ENCODE assay signal across 10 cellular contexts in the genomic region with DNA sequence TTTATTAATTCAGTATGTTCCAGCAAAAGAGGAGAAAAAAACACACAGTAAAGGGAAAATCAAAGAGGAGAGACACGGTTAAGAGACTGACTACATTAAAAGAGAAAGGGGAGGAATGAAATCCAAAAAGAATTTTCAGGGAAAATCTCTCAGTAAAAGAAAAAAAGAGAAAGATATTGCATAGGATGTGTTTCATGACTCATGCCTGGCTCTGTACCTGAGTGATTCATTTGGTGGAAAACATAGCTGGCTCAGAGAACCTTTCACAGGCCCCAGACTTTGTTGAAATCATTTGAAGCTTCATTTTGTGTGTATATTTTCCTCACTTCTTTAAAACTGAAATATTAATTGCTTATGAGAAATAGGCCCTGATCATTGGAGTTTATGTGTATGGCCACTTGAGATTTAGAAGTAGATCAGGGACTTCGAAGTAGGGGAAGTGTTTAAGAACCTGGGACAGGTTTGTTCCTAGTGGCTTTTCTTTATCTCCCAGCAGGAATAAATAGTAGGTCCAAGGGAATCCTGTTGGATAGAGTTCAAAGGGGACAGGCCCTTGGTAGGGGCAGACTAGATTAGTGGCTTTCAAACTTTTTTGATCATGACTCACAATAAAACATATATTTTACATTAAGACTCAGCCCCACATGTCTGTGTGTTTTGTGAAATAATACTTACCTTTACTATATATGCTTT.
DNase-seq lines count a peak whose midpoint lies in the region; ATAC-seq and TF ChIP-seq lines count a peak whose summit lies in the region.
"Had no signal": no experiment of that assay in that cellular context is flagged by ENCODE, and none has a peak within 500 bp of the region (broad histone marks: within the 10 kb centered on the region; RNA-seq: fewer than 3 reads in every experiment).

No MANE protein-coding gene starts in this region.

- no peak overlapping the region for H2BK5ac ChIP-seq in neuronal stem cell (ENCODE audit: low read length)

- H3K9me3 ChIP-seq in spleen (no peaks in the 10 kb centered on the region), neuronal stem cell (replicated peaks in 1 of 2; ENCODE audit: control insufficient read depth in 2 of 2, insufficient read depth in 1 of 2, low read depth in 1 of 2, low read length in 2 of 2) (no peaks in the 10 kb centered on the region)

- TF ChIP-seq CTCF in omental fat pad (IDR thresholded peaks at IDR 0.05) = no peak
- TF ChIP-seq CTCF in spleen (IDR thresholded peaks at IDR 0.05 in 8 of 11, conservative IDR thresholded peaks at IDR 0.05 in 3 of 11) = no peak
- no peak for TF ChIP-seq CTCF in WTC11 (IDR thresholded peaks at IDR 0.05)

- H3K18ac ChIP-seq in neuronal stem cell (ENCODE audit: low read length) = no peak overlapping the region

- H3K27me3 Mint-ChIP-seq in WTC11 (ENCODE audit: low read depth) = no peaks in the 10 kb centered on the region

- H4K91ac ChIP-seq in neuronal stem cell (ENCODE audit: low read depth, low read length, poor library complexity) = no peak overlapping the region

- TF ChIP-seq POLR2A in spleen (IDR thresholded peaks at IDR 0.05) = no peak

- no peak overlapping the region for H3K4ac ChIP-seq in neuronal stem cell (ENCODE audit: low read length)

- peak; percentile 22 for DNase-seq in COLO829 (ENCODE audit: low spot score)
- peak; percentile 53 for DNase-seq in dedifferentiated amniotic fluid mesenchymal stem cell (ENCODE audit: extremely low spot score)
- no peak for DNase-seq in omental fat pad (ENCODE audit: low spot score)
- DNase-seq in spleen = no peak
- no peak for DNase-seq in NK-92 treated with Interleukin-12 subunit alpha and Interleukin-12 subunit beta, amount 100 ng/mL, for 24 hours (lab: John Stamatoyannopoulos, UW)
- DNase-seq in neuronal stem cell (ENCODE audit: low spot score) = no peak
- DNase-seq in WTC11 (ENCODE audit: low spot score) = no peak
- DNase-seq: NCI-H345; stimulated activated CD4-positive, alpha-beta T cell treated with anti-CD3 and anti-CD28 coated beads, Interleukin-15, amount 100 ng/mL, for 24 hours had no signal

- H2AK5ac ChIP-seq in neuronal stem cell (ENCODE audit: low read depth, low read length) = no peak overlapping the region

- no peaks in the 10 kb centered on the region for H3K36me3 Mint-ChIP-seq in WTC11

- H2BK120ac ChIP-seq in neuronal stem cell (ENCODE audit: low read depth, low read length) = no peak overlapping the region

- H3K4me3 ChIP-seq in spleen (no peak overlapping the region), neuronal stem cell (ENCODE audit: low read length in 2 of 2) (no peak overlapping the region)

- intact Hi-C loops in spleen (cut with DNase I; ENCODE audit: low total_unique reads) = no loop called here

- H3K4me2 ChIP-seq in neuronal stem cell (ENCODE audit: insufficient read depth, low read length, poor library complexity, severe bottlenecking) = no peak overlapping the region

- no peaks in the 10 kb centered on the region for H3K9me3 Mint-ChIP-seq in WTC11

- no peak overlapping the region for H3K4me3 Mint-ChIP-seq in WTC11

- H3K4me1 Mint-ChIP-seq in WTC11 = no peaks in the 10 kb centered on the region

- CTCF ChIA-PET in WTC11 (lab: Charles Lee) = no interaction called here

- no peak for TF ChIP-seq RAD21 in Ishikawa (IDR thresholded peaks at IDR 0.05; ENCODE audit: low read depth)

- POLR2A ChIA-PET in WTC11 (lab: Charles Lee) = no interaction called here

- H3K36me3 ChIP-seq in spleen (no peaks in the 10 kb centered on the region), neuronal stem cell (replicated peaks in 1 of 2; ENCODE audit: control insufficient read depth in 2 of 2, insufficient read depth in 2 of 2, low read length in 2 of 2) (no peaks in the 10 kb centered on the region)

- 85 to 93% (median 86%) methylated on average over 2 of the region's 2 CpGs for WGBS in spleen, 5 donors
- WGBS in neuronal stem cell (ENCODE audit: extremely low coverage in 2 of 2, insufficient read length in 2 of 2, insufficient replicate concordance in 1 of 2), 2 donors = no CpG with 5 or more reads among the region's 2 CpGs

- no peak overlapping the region for H2BK12ac ChIP-seq in neuronal stem cell (ENCODE audit: low read length)

- no peak overlapping the region for H3K23ac ChIP-seq in neuronal stem cell (ENCODE audit: low read depth, low read length, poor library complexity)

- H4K8ac ChIP-seq in neuronal stem cell (ENCODE audit: low read depth, low read length) = no peak overlapping the region

- H2AFZ ChIP-seq in neuronal stem cell (ENCODE audit: low read length) = no peak overlapping the region

- no peak for TF ChIP-seq EP300 in Ishikawa (IDR thresholded peaks at IDR 0.05; ENCODE audit: borderline replicate concordance)

- no peaks in the 10 kb centered on the region for H3K79me1 ChIP-seq in neuronal stem cell (ENCODE audit: low read depth, low read length)

- peaks cover 0 to 35% (median 6%) of the 10 kb centered on the region in 6 donors for H3K4me1 ChIP-seq in spleen
- H3K4me1 ChIP-seq in neuronal stem cell (ENCODE audit: control insufficient read depth in 2 of 2, insufficient read depth in 1 of 2, low read depth in 1 of 2, low read length in 2 of 2) = peaks cover 0 to 2% of the 10 kb centered on the region in 2 donors

- H3K27ac Mint-ChIP-seq in WTC11 = no peak overlapping the region

- no peak overlapping the region for H2BK15ac ChIP-seq in neuronal stem cell (ENCODE audit: low read length)

- H3K9ac ChIP-seq in neuronal stem cell (ENCODE audit: low read depth, low read length, poor library complexity) = no peak overlapping the region

- H3K27ac ChIP-seq in spleen (no peak overlapping the region), neuronal stem cell (replicated peaks; ENCODE audit: low read length) (no peak overlapping the region)

- no peak overlapping the region for H3K14ac ChIP-seq in neuronal stem cell (ENCODE audit: low read length)

- ATAC-seq in omental fat pad (ENCODE audit: low FRiP score) (peak; percentile 85), WTC11 (no peak)

- H3K27me3 ChIP-seq in spleen (replicated peaks in 1 of 7) = no peaks in the 10 kb centered on the region
- no peaks in the 10 kb centered on the region for H3K27me3 ChIP-seq in neuronal stem cell (ENCODE audit: control insufficient read depth in 3 of 3, insufficient read depth in 3 of 3, low read depth in 1 of 3, low read length in 3 of 3)

TF ChIP-seq in Ishikawa, 13 proteins besides CTCF, POLR2A, EP300 and RAD21:
- TF ChIP-seq CREB1 (IDR thresholded peaks at IDR 0.05; ENCODE audit: low read depth) = no peak
- TF ChIP-seq NFIC (IDR thresholded peaks at IDR 0.05) = peak; percentile 39

TF ChIP-seq in WTC11, 78 proteins besides CTCF, POLR2A, EP300 and RAD21 (continues in another document):
- TF ChIP-seq CREM (CRISPR knock-in tag; IDR thresholded peaks at IDR 0.05) (no peak), ATF2 (CRISPR knock-in tag; IDR thresholded peaks at IDR 0.05; ENCODE audit: borderline replicate concordance, low read depth) (no peak), ATF3 (CRISPR knock-in tag; conservative IDR thresholded peaks at IDR 0.05) (no peak), HMGA2 (CRISPR knock-in tag; IDR thresholded peaks at IDR 0.05) (no peak), MXD4 (CRISPR knock-in tag; IDR thresholded peaks at IDR 0.05; ENCODE audit: borderline replicate concordance) (no peak), JUN (CRISPR knock-in tag; IDR thresholded peaks at IDR 0.05) (no peak), EMX1 (CRISPR knock-in tag; IDR thresholded peaks at IDR 0.05) (no peak), RORB (CRISPR knock-in tag; IDR thresholded peaks at IDR 0.05) (no peak)
- TF ChIP-seq, protein P1, sequence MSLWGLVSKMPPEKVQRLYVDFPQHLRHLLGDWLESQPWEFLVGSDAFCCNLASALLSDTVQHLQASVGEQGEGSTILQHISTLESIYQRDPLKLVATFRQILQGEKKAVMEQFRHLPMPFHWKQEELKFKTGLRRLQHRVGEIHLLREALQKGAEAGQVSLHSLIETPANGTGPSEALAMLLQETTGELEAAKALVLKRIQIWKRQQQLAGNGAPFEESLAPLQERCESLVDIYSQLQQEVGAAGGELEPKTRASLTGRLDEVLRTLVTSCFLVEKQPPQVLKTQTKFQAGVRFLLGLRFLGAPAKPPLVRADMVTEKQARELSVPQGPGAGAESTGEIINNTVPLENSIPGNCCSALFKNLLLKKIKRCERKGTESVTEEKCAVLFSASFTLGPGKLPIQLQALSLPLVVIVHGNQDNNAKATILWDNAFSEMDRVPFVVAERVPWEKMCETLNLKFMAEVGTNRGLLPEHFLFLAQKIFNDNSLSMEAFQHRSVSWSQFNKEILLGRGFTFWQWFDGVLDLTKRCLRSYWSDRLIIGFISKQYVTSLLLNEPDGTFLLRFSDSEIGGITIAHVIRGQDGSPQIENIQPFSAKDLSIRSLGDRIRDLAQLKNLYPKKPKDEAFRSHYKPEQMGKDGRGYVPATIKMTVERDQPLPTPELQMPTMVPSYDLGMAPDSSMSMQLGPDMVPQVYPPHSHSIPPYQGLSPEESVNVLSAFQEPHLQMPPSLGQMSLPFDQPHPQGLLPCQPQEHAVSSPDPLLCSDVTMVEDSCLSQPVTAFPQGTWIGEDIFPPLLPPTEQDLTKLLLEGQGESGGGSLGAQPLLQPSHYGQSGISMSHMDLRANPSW (CRISPR knock-in tag; conservative IDR thresholded peaks at IDR 0.05; ENCODE audit: low read depth) = no peak
- TF ChIP-seq, protein P2, sequence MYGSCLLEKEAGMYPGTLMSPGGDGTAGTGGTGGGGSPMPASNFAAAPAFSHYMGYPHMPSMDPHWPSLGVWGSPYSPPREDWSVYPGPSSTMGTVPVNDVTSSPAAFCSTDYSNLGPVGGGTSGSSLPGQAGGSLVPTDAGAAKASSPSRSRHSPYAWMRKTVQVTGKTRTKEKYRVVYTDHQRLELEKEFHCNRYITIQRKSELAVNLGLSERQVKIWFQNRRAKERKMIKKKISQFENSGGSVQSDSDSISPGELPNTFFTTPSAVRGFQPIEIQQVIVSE (CRISPR knock-in tag; IDR thresholded peaks at IDR 0.05; ENCODE audit: borderline replicate concordance) = no peak

Comparison
In these comparisons a context has a peak if more than half of its experiments do, and no peak if none do; other contexts are left out.
1. DNase-seq: peak in COLO829 (single experiment) and dedifferentiated amniotic fluid mesenchymal stem cell (single experiment); none in omental fat pad (single experiment), spleen (single experiment), NK-92 treated with Interleukin-12 subunit alpha and Interleukin-12 subunit beta, amount 100 ng/mL, for 24 hours (single experiment), neuronal stem cell (single experiment) and WTC11 (single experiment).